14 cellular contexts compared by ENCODE assay signal in the genomic region with DNA sequence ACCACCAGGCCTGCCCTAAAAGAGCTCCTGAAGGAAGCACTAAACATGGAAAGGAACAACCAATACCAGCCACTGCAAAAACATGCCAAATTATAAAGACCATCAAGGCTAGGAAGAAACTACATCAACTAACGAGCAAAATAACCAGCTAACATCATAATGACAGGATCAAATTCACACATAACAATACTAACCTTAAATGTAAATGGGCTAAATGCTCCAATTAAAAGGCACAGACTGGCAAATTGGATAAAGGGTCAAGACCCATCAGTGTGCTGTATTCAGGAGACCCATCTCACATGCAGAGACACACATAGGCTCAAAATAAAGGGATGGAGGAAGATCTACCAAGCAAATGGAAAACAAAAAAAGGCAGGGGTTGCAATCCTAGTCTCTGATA. TPM values are rescaled to one million over a fixed set of nuclear protein-coding genes. Genes with fewer than 3 reads are reported as not detected.
"Had no signal": no experiment of that assay in that cellular context is flagged by ENCODE, and none has a peak within 500 bp of the region (broad histone marks: within the 10 kb centered on the region; RNA-seq: fewer than 3 reads in every experiment).

No MANE protein-coding gene starts in this region.

RNA-seq across cellular contexts. Expression of gene OR11H4, which starts 42.9 kb away (rescaled TPM):
- total RNA-seq: activated B cell treated with CpG ODN at 0.5 μM for 24 hours; activated CD4-positive, alpha-beta memory T cell treated with anti-CD3 and anti-CD28 coated beads for 36 hours; activated CD4-positive, alpha-beta memory T cell treated with anti-CD3 and anti-CD28 coated beads, Interleukin-2, amount 10 ng/mL, durations not matched to agents 7 days and 5 days; activated CD4-positive, alpha-beta T cell treated with anti-CD3 and anti-CD28 coated beads for 36 hours; activated CD4-positive, alpha-beta T cell treated with anti-CD3 and anti-CD28 coated beads, Interleukin-2, amount 10 ng/mL, durations not matched to agents 24 days and 14 days; activated CD4-positive, alpha-beta T cell treated with anti-CD3 and anti-CD28 coated beads, Interleukin-2, amount 10 ng/mL, durations not matched to agents 7 days and 5 days; activated CD8-positive, alpha-beta memory T cell treated with anti-CD3 and anti-CD28 coated beads for 36 hours; activated CD8-positive, alpha-beta memory T cell treated with anti-CD3 and anti-CD28 coated beads, Interleukin-2, amount 10 ng/mL, durations not matched to agents 7 days and 5 days; activated CD8-positive, alpha-beta T cell treated with anti-CD3 and anti-CD28 coated beads for 36 hours; activated CD8-positive, alpha-beta T cell treated with anti-CD3 and anti-CD28 coated beads, Interleukin-2, amount 10 ng/mL, durations not matched to agents 7 days and 5 days; T-helper 1 cell treated with Interleukin-12 subunit alpha and Interleukin-12 subunit beta and Interleukin-4 antibody, amounts not matched to agents 30 ng/mL and 1 ng/mL, for 36 hours; T-helper 17 cell; T-helper 2 cell treated with Interferon-gamma antibody and Interleukin-4, amounts not matched to agents 100 ng/mL and 5 ng/mL, for 36 hours; WTC11 had no signal

RNA-seq across cellular contexts. Expression of gene OR11H7, which starts 53.2 kb away (rescaled TPM):
- total RNA-seq: activated B cell treated with CpG ODN at 0.5 μM for 24 hours; activated CD4-positive, alpha-beta memory T cell treated with anti-CD3 and anti-CD28 coated beads for 36 hours; activated CD4-positive, alpha-beta memory T cell treated with anti-CD3 and anti-CD28 coated beads, Interleukin-2, amount 10 ng/mL, durations not matched to agents 7 days and 5 days; activated CD4-positive, alpha-beta T cell treated with anti-CD3 and anti-CD28 coated beads for 36 hours; activated CD4-positive, alpha-beta T cell treated with anti-CD3 and anti-CD28 coated beads, Interleukin-2, amount 10 ng/mL, durations not matched to agents 24 days and 14 days; activated CD4-positive, alpha-beta T cell treated with anti-CD3 and anti-CD28 coated beads, Interleukin-2, amount 10 ng/mL, durations not matched to agents 7 days and 5 days; activated CD8-positive, alpha-beta memory T cell treated with anti-CD3 and anti-CD28 coated beads for 36 hours; activated CD8-positive, alpha-beta memory T cell treated with anti-CD3 and anti-CD28 coated beads, Interleukin-2, amount 10 ng/mL, durations not matched to agents 7 days and 5 days; activated CD8-positive, alpha-beta T cell treated with anti-CD3 and anti-CD28 coated beads for 36 hours; activated CD8-positive, alpha-beta T cell treated with anti-CD3 and anti-CD28 coated beads, Interleukin-2, amount 10 ng/mL, durations not matched to agents 7 days and 5 days; T-helper 1 cell treated with Interleukin-12 subunit alpha and Interleukin-12 subunit beta and Interleukin-4 antibody, amounts not matched to agents 30 ng/mL and 1 ng/mL, for 36 hours; T-helper 17 cell; T-helper 2 cell treated with Interferon-gamma antibody and Interleukin-4, amounts not matched to agents 100 ng/mL and 5 ng/mL, for 36 hours; WTC11 had no signal

RNA-seq across cellular contexts. Expression of gene OR11H6, which starts 58.5 kb away (rescaled TPM):
- total RNA-seq: activated B cell treated with CpG ODN at 0.5 μM for 24 hours; activated CD4-positive, alpha-beta memory T cell treated with anti-CD3 and anti-CD28 coated beads for 36 hours; activated CD4-positive, alpha-beta memory T cell treated with anti-CD3 and anti-CD28 coated beads, Interleukin-2, amount 10 ng/mL, durations not matched to agents 7 days and 5 days; activated CD4-positive, alpha-beta T cell treated with anti-CD3 and anti-CD28 coated beads for 36 hours; activated CD4-positive, alpha-beta T cell treated with anti-CD3 and anti-CD28 coated beads, Interleukin-2, amount 10 ng/mL, durations not matched to agents 24 days and 14 days; activated CD4-positive, alpha-beta T cell treated with anti-CD3 and anti-CD28 coated beads, Interleukin-2, amount 10 ng/mL, durations not matched to agents 7 days and 5 days; activated CD8-positive, alpha-beta memory T cell treated with anti-CD3 and anti-CD28 coated beads for 36 hours; activated CD8-positive, alpha-beta memory T cell treated with anti-CD3 and anti-CD28 coated beads, Interleukin-2, amount 10 ng/mL, durations not matched to agents 7 days and 5 days; activated CD8-positive, alpha-beta T cell treated with anti-CD3 and anti-CD28 coated beads for 36 hours; activated CD8-positive, alpha-beta T cell treated with anti-CD3 and anti-CD28 coated beads, Interleukin-2, amount 10 ng/mL, durations not matched to agents 7 days and 5 days; T-helper 1 cell treated with Interleukin-12 subunit alpha and Interleukin-12 subunit beta and Interleukin-4 antibody, amounts not matched to agents 30 ng/mL and 1 ng/mL, for 36 hours; T-helper 17 cell; T-helper 2 cell treated with Interferon-gamma antibody and Interleukin-4, amounts not matched to agents 100 ng/mL and 5 ng/mL, for 36 hours; WTC11 had no signal
